11 cellular contexts compared by ENCODE assay signal in genomic region chr9:126957687-126958053, GRCh38. TPM values are rescaled to one million over a fixed set of nuclear protein-coding genes. Genes with fewer than 3 reads are reported as not detected.
DNase-seq lines count a peak whose midpoint lies in the region; ATAC-seq and TF ChIP-seq lines count a peak whose summit lies in the region.
"Had no signal": no experiment of that assay in that cellular context is flagged by ENCODE, and none has a peak within 500 bp of the region (broad histone marks: within the 10 kb centered on the region; RNA-seq: fewer than 3 reads in every experiment).

No MANE protein-coding gene starts in this region.

- H3K4me3 Mint-ChIP-seq in nephron: no peak overlapping the region
- H3K4me3 Mint-ChIP-seq: immature natural killer cell had no signal

- no peaks in the 10 kb centered on the region for H3K9me3 Mint-ChIP-seq in nephron
- H3K9me3 Mint-ChIP-seq: immature natural killer cell had no signal

- H3K4me1 ChIP-seq in PC-9 (replicated peaks; ENCODE audit: insufficient read depth): peaks cover 20% of the 10 kb centered on the region
- H3K4me1 ChIP-seq: BE2C had no signal

- H4K20me1 ChIP-seq in PC-9 (ENCODE audit: insufficient read depth): no peaks in the 10 kb centered on the region

- H3K27ac ChIP-seq in AG04450 (ENCODE audit: low read depth, low read length): peak overlapping the region; percentile 86
- H3K27ac ChIP-seq in PC-9: peak overlapping the region; percentile 52; the same call in 1 of the 2 replicates

- H3K36me3 Mint-ChIP-seq in nephron (ENCODE audit: low read depth): no peaks in the 10 kb centered on the region
- H3K36me3 Mint-ChIP-seq: immature natural killer cell had no signal

- peaks cover 49% of the 10 kb centered on the region for H3K4me1 Mint-ChIP-seq in nephron
- H3K4me1 Mint-ChIP-seq: immature natural killer cell had no signal

- TF ChIP-seq CTCF in AG04450 (IDR thresholded peaks at IDR 0.05; ENCODE audit: low read depth, low read length): peak; percentile 5; the same call in 1 of the 2 replicates
- TF ChIP-seq CTCF in PC-9 (conservative IDR thresholded peaks at IDR 0.05): no peak
- TF ChIP-seq CTCF in nephron (IDR thresholded peaks at IDR 0.05; ENCODE audit: unreplicated experiment in 3 of 3): no peak

- intact Hi-C loops in PC-9 (cut with micrococcal nuclease; ENCODE audit: unreplicated experiment): no loop called here

- H3K9me3 ChIP-seq in AG04450 (ENCODE audit: control insufficient read depth, insufficient read depth, low read length) (no peaks in the 10 kb centered on the region), PC-9 (ENCODE audit: insufficient read depth, low read depth) (no peaks in the 10 kb centered on the region)
- H3K9me3 ChIP-seq: BE2C had no signal

- peaks cover 11% of the 10 kb centered on the region for H3F3A ChIP-seq in PC-9 (ENCODE audit: insufficient read depth, low read depth)

- DNase-seq in AG04450 (ENCODE audit: low read depth, low spot score): no peak
- DNase-seq in PC-9: peak; percentile 11 to 70
- DNase-seq in ureter (ENCODE audit: low spot score): no peak
- DNase-seq: activated T-cell treated with anti-CD3 and anti-CD28 coated beads, Interleukin-2, amount 50 U/mL, for 1 hour; BE2C; immature natural killer cell had no signal

- H3K4me2 ChIP-seq in PC-9: peak overlapping the region; percentile 43

- CTCF ChIA-PET in AG04450 (lab: Charles Lee): interaction anchor here (1.1 to 1.7 kb wide), 3 partner anchors 9 to 243 kb away, joined by 3 to 7 read pairs (median 5); no protein-coding TSS in a partner anchor
- CTCF ChIA-PET in PC-9 (lab: Charles Lee): interaction anchor here (0.9 kb wide), 1 partner anchor 91 kb away, joined by 4 read pairs; no protein-coding TSS in a partner anchor

- no peaks in the 10 kb centered on the region for H3K27me3 ChIP-seq in AG04450 (ENCODE audit: control insufficient read depth, insufficient read depth, low read length)
- no peaks in the 10 kb centered on the region for H3K27me3 ChIP-seq in PC-9 (ENCODE audit: insufficient read depth, low read depth)
- H3K27me3 ChIP-seq: BE2C had no signal

- no peaks in the 10 kb centered on the region for H3K79me2 ChIP-seq in PC-9 (ENCODE audit: low read depth)

- ATAC-seq in esophagus mucosa (peak; percentile 68), HG03565 (IDR thresholded peaks at IDR 0.05; ENCODE audit: unreplicated experiment) (no peak), GM21528 (IDR thresholded peaks at IDR 0.05; ENCODE audit: low FRiP score, unreplicated experiment) (no peak), HG03175 (IDR thresholded peaks at IDR 0.05; ENCODE audit: unreplicated experiment) (no peak)

- no peaks in the 10 kb centered on the region for H3K27me3 Mint-ChIP-seq in nephron (ENCODE audit: low read depth)

- POLR2A ChIA-PET in AG04450 (lab: Yijun Ruan, JAX) (interaction anchor here (0.6 to 2.0 kb wide), 2 partner anchors 229 to 1758 kb away, joined by 5 to 6 read pairs; no protein-coding TSS in a partner anchor), PC-9 (lab: Charles Lee; ENCODE audit: unreplicated experiment) (no interaction called here)

- no peaks in the 10 kb centered on the region for H3K9me2 ChIP-seq in PC-9 (ENCODE audit: insufficient read depth)

- H2AFZ ChIP-seq in PC-9: no peak overlapping the region

- BruUV-seq in PC-9 (replicated peaks; lab: Mats Ljungman, UMichigan): no TSS peak

- H3K36me3 ChIP-seq in PC-9 (ENCODE audit: low read depth): no peaks in the 10 kb centered on the region
- H3K36me3 ChIP-seq: BE2C had no signal

- H3K27ac Mint-ChIP-seq in nephron: peak overlapping the region in 2 of 3 experiments; percentile 39 to 47

- H3K4me3 ChIP-seq in AG04450 (ENCODE audit: low read depth, low read length) (no peak overlapping the region), PC-9 (no peak overlapping the region)

RNA-seq across cellular contexts. Expression of gene RALGPS1, which starts 43.1 kb away (rescaled TPM):
- 4.4 and 4.6 TPM in 2 replicates for polyA plus RNA-seq in AG04450 (2011; rRNA removed)
- 5.0 and 8.9 TPM in 2 replicates for polyA minus RNA-seq in AG04450 (2011; rRNA and poly(A)+ RNA removed)
- 23.3 and 25.8 TPM in 2 replicates for total RNA-seq in PC-9 (2021)
- 6.8 TPM for total RNA-seq in esophagus mucosa
- total RNA-seq in ureter: 48.8 TPM

Comparison
In these comparisons a context has a peak if more than half of its experiments do, and no peak if none do; other contexts are left out.
1. DNase-seq: peak in PC-9 (2 of 2); none in AG04450 (single experiment) and ureter (single experiment).